Comparison of ENCODE assay signal across 8 cellular contexts in the genomic region with DNA sequence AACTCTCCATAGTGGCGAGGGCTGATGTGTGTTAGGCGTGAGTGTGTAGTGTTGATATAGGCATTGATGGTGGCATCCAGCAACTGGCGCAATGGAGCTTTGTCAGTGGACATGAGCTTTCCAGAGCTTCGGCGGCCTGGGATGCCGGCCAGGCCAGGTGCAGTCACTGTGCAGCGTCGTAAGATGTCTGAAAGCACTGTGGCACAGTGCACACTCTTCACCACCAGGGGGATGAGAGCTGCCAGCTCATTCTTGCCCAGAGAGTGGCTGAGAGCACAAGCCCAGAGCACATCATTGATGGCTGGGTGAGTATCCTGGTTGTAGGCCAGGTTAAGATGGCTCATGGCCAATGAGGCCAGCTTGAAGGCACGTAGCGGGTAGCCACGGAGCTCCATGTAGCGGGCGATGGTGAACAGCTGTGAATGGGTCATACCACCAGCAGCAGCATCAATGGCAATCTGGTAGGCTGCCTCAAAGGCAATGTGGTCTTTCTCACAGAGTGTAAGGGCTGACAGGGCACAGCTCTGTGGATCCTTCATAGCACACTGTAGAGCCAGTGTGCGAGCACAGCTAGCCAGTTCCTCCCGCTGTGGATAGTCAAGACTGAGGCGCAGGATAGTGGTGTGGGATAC. TPM values are rescaled to one million over a fixed set of nuclear protein-coding genes. Genes with fewer than 3 reads are reported as not detected.
A peak's percentile ranks its signal among the peaks of the same experiment; 100 is the strongest.
DNase-seq lines count a peak whose midpoint lies in the region; ATAC-seq and TF ChIP-seq lines count a peak whose summit lies in the region.

No MANE protein-coding gene starts in this region.

- CTCF ChIA-PET in GM10248 (lab: Yijun Ruan, JAX) = interaction anchor here (0.6 to 11.4 kb wide), 32 partner anchors 11 to 551 kb away, joined by 3 to 127 read pairs (median 4); a partner anchor contains a TSS
- CTCF ChIA-PET in activated CD4-positive, alpha-beta memory T cell treated with anti-CD3 and anti-CD28 coated beads, Interleukin-2, amount 10 ng/mL, durations not matched to agents 7 days and 5 days (lab: Charles Lee) = interaction anchor here (0.6 to 12.8 kb wide), 15 partner anchors 8 to 473 kb away, joined by 3 to 331 read pairs (median 5); a partner anchor contains a TSS

- no peak overlapping the region for H3K27ac Mint-ChIP-seq in activated CD4-positive, alpha-beta memory T cell treated with anti-CD3 and anti-CD28 coated beads, Interleukin-2, amount 10 ng/mL, durations not matched to agents 7 days and 5 days
- no peak overlapping the region for H3K27ac Mint-ChIP-seq in endothelial cell (ENCODE audit: unreplicated experiment)

- DNase-seq in GM10248 (ENCODE audit: extremely low spot score) (peak; percentile 48), NCI-H510A (lab: John Stamatoyannopoulos, UW) (peak; percentile 58), endothelial cell (ENCODE audit: low spot score) (peak; percentile 73), myocyte (ENCODE audit: low read depth) (peak; percentile 93), substantia nigra (lab: John Stamatoyannopoulos, UW) (peak in 34 of 49 donors; percentile 6 to 93 (median 38))
- DNase-seq in activated CD4-positive, alpha-beta memory T cell treated with anti-CD3 and anti-CD28 coated beads, Interleukin-2, amount 10 ng/mL, durations not matched to agents 7 days and 5 days = peak; percentile 66

- H3K9me3 Mint-ChIP-seq in activated CD4-positive, alpha-beta memory T cell treated with anti-CD3 and anti-CD28 coated beads, Interleukin-2, amount 10 ng/mL, durations not matched to agents 7 days and 5 days = no peaks in the 10 kb centered on the region
- no peaks in the 10 kb centered on the region for H3K9me3 Mint-ChIP-seq in endothelial cell (ENCODE audit: unreplicated experiment)

- no peaks in the 10 kb centered on the region for H3K27me3 Mint-ChIP-seq in activated CD4-positive, alpha-beta memory T cell treated with anti-CD3 and anti-CD28 coated beads, Interleukin-2, amount 10 ng/mL, durations not matched to agents 7 days and 5 days
- peaks cover 2% of the 10 kb centered on the region for H3K27me3 Mint-ChIP-seq in endothelial cell (ENCODE audit: unreplicated experiment)

- no peak overlapping the region for H3K4me3 Mint-ChIP-seq in activated CD4-positive, alpha-beta memory T cell treated with anti-CD3 and anti-CD28 coated beads, Interleukin-2, amount 10 ng/mL, durations not matched to agents 7 days and 5 days
- H3K4me3 Mint-ChIP-seq in endothelial cell (ENCODE audit: unreplicated experiment) = no peak overlapping the region

- TF ChIP-seq CTCF in GM10248 (IDR thresholded peaks at IDR 0.05; ENCODE audit: control extremely low read depth, extremely low read depth, low read depth, missing control alignments) (peak; percentile 61), endothelial cell (IDR thresholded peaks at IDR 0.05; ENCODE audit: unreplicated experiment) (peak; percentile 93)

- ATAC-seq in HG03045 (IDR thresholded peaks at IDR 0.05; ENCODE audit: unreplicated experiment) = peak; percentile 61
- ATAC-seq in GM19467 (IDR thresholded peaks at IDR 0.05; ENCODE audit: unreplicated experiment) = no peak

- H3K36me3 Mint-ChIP-seq in activated CD4-positive, alpha-beta memory T cell treated with anti-CD3 and anti-CD28 coated beads, Interleukin-2, amount 10 ng/mL, durations not matched to agents 7 days and 5 days (ENCODE audit: low read depth) = peaks cover 7% of the 10 kb centered on the region
- peaks cover 10% of the 10 kb centered on the region for H3K36me3 Mint-ChIP-seq in endothelial cell (ENCODE audit: low read depth, unreplicated experiment)

- H3K27ac ChIP-seq in substantia nigra (ENCODE audit: low read depth, low read length, poor library complexity, severe bottlenecking) = peak overlapping the region; percentile 17

- POLR2A ChIA-PET in GM10248 (lab: Yijun Ruan, JAX) = no interaction called here
- POLR2A ChIA-PET in activated CD4-positive, alpha-beta memory T cell treated with anti-CD3 and anti-CD28 coated beads, Interleukin-2, amount 10 ng/mL, durations not matched to agents 7 days and 5 days (lab: Charles Lee) = interaction anchor here (1.1 to 2.5 kb wide), 4 partner anchors 199 to 321 kb away, joined by 3 to 10 read pairs (median 4); a partner anchor contains a TSS

- H3K4me1 Mint-ChIP-seq in activated CD4-positive, alpha-beta memory T cell treated with anti-CD3 and anti-CD28 coated beads, Interleukin-2, amount 10 ng/mL, durations not matched to agents 7 days and 5 days = peaks cover 10% of the 10 kb centered on the region
- H3K4me1 Mint-ChIP-seq in endothelial cell (ENCODE audit: unreplicated experiment) = peaks cover 12% of the 10 kb centered on the region

RNA-seq across cellular contexts. Expression of a gene that starts 6.7 kb away (rescaled TPM):
- 10 to 100 TPM; 67.1 to 74.9 TPM for total RNA-seq in activated CD4-positive, alpha-beta memory T cell treated with anti-CD3 and anti-CD28 coated beads, Interleukin-2, amount 10 ng/mL, durations not matched to agents 7 days and 5 days
- total RNA-seq in endothelial cell (ENCODE audit: unreplicated experiment) (151 TPM), myocyte (80.8 and 87.2 TPM in 2 replicates)
- 153 TPM for polyA plus RNA-seq in myocyte (2012)

RNA-seq across cellular contexts. Expression of a gene that starts 7.6 kb away (rescaled TPM):
- 10 to 100 TPM; 40.3 to 43.5 TPM for total RNA-seq in activated CD4-positive, alpha-beta memory T cell treated with anti-CD3 and anti-CD28 coated beads, Interleukin-2, amount 10 ng/mL, durations not matched to agents 7 days and 5 days
- total RNA-seq in endothelial cell (ENCODE audit: unreplicated experiment) = 58.2 TPM
- total RNA-seq in myocyte = 49.3 and 49.4 TPM in 2 replicates
- polyA plus RNA-seq in myocyte (2012) = 34.9 TPM

RNA-seq across cellular contexts. Expression of a gene that starts 32.3 kb away (rescaled TPM):
- total RNA-seq in activated CD4-positive, alpha-beta memory T cell treated with anti-CD3 and anti-CD28 coated beads, Interleukin-2, amount 10 ng/mL, durations not matched to agents 7 days and 5 days = 10 to 100 TPM; 18.2 to 18.5 TPM
- total RNA-seq in endothelial cell (ENCODE audit: unreplicated experiment) (16.6 TPM), myocyte (50.4 and 65.9 TPM in 2 replicates)
- polyA plus RNA-seq in myocyte (2012) = 30.4 TPM

Comparison
In these comparisons a context has a peak if more than half of its experiments do, and no peak if none do; other contexts are left out.
1. DNase-seq: peak in every context shown above with its lines; median percentile 93 in myocyte; 73 in endothelial cell; 66 in activated CD4-positive, alpha-beta memory T cell treated with anti-CD3 and anti-CD28 coated beads, Interleukin-2, amount 10 ng/mL, durations not matched to agents 7 days and 5 days; 58 in NCI-H510A; 48 in GM10248; 38 in substantia nigra.